Comparison of ENCODE assay signal across 2 cellular contexts in the genomic region with DNA sequence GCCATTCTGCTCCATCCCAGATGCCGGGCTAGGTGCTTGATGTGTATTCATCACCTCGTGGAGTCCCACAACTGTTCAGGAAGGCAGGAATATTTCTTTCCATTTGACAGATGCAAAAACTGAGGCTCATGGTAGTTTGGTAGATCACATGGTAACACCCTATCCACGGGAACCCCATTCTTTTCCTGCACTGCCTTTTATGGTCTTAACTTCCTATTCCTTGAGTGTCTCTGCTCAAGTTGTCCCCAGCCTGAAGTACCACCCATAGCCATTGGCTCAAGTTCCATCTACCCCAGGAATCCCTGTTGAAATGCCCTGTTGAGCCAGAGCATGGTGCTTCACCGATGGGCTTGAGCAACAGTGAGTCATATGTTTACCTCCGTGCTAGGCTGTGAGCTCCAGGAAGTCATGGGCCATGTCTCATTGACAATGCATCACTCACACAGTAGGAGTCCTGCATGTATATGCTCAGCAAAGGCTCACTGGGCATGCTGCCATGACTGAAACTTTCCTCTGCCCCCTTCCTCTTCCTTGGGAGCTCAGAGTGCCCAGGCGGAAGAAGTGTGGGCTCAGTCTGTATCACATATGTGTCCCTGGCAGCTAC.
TF ChIP-seq lines count a peak whose summit lies in the region.

No MANE protein-coding gene starts in this region.

TF ChIP-seq in IMR-90, 13 proteins besides CTCF, POLR2A, EP300 and RAD21:
- TF ChIP-seq FOS (IDR thresholded peaks at IDR 0.05; ENCODE audit: low read depth, low read length) (peak; percentile 92), CEBPB (IDR thresholded peaks at IDR 0.05; ENCODE audit: low read depth, low read length) (peak; percentile 95), BHLHE40 (IDR thresholded peaks at IDR 0.05; ENCODE audit: low read depth, low read length) (peak; percentile 48; the same call in 1 of the 2 replicates)
- TF ChIP-seq, protein P1, sequence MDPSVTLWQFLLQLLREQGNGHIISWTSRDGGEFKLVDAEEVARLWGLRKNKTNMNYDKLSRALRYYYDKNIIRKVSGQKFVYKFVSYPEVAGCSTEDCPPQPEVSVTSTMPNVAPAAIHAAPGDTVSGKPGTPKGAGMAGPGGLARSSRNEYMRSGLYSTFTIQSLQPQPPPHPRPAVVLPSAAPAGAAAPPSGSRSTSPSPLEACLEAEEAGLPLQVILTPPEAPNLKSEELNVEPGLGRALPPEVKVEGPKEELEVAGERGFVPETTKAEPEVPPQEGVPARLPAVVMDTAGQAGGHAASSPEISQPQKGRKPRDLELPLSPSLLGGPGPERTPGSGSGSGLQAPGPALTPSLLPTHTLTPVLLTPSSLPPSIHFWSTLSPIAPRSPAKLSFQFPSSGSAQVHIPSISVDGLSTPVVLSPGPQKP (IDR thresholded peaks at IDR 0.05; ENCODE audit: borderline replicate concordance, low read depth, low read length) = no peak

TF ChIP-seq in GM12878, 131 proteins besides CTCF, POLR2A, EP300 and RAD21:
- TF ChIP-seq ETV6 (conservative IDR thresholded peaks at IDR 0.05 in 1 of 2, IDR thresholded peaks at IDR 0.05 in 1 of 2; ENCODE audit: borderline replicate concordance in 1 of 2, low read depth in 1 of 2) (no peak), SRF (IDR thresholded peaks at IDR 0.05; ENCODE audit: low read depth in 2 of 2, low read length in 2 of 2) (peak; percentile 34 to 61; a peak in 2 of 4 replicates), BCL3 (IDR thresholded peaks at IDR 0.05; ENCODE audit: borderline replicate concordance, insufficient read depth, low read depth, low read length, poor library complexity, severe bottlenecking) (peak; percentile 80)
